1 cellular context compared by ENCODE assay signal in genomic region chr2:161278554-161279265, GRCh38.
A peak's percentile ranks its signal among the peaks of the same experiment; 100 is the strongest.
TF ChIP-seq lines count a peak whose summit lies in the region.
"Not testable (repeated sequence)": the region's sequence is repeated elsewhere in the genome, so short reads cannot be mapped to it uniquely, and the experiment has no call there.

No MANE protein-coding gene starts in this region.

TF ChIP-seq in K562, 482 proteins besides CTCF, POLR2A, EP300 and RAD21:
- TF ChIP-seq UBTF (IDR thresholded peaks at IDR 0.05; ENCODE audit: borderline replicate concordance in 1 of 2, low read depth in 2 of 2, low read length in 2 of 2) (peak; percentile 61 to 91; a peak in 3 of 4 replicates), CEBPB (tag; IDR thresholded peaks at IDR 0.05) (peak; percentile 31; the same call in 1 of the 2 replicates), CEBPG (tag; conservative IDR thresholded peaks at IDR 0.05 in 1 of 2, IDR thresholded peaks at IDR 0.05 in 1 of 2) (peak in 1 of 2 experiments; percentile 44; a peak in 1 of 4 replicates)
- not testable (repeated sequence) for TF ChIP-seq CEBPG (CRISPR knock-in tag; IDR thresholded peaks at IDR 0.05)
